ENCODE assay signal across 17 cellular contexts in the genomic region with DNA sequence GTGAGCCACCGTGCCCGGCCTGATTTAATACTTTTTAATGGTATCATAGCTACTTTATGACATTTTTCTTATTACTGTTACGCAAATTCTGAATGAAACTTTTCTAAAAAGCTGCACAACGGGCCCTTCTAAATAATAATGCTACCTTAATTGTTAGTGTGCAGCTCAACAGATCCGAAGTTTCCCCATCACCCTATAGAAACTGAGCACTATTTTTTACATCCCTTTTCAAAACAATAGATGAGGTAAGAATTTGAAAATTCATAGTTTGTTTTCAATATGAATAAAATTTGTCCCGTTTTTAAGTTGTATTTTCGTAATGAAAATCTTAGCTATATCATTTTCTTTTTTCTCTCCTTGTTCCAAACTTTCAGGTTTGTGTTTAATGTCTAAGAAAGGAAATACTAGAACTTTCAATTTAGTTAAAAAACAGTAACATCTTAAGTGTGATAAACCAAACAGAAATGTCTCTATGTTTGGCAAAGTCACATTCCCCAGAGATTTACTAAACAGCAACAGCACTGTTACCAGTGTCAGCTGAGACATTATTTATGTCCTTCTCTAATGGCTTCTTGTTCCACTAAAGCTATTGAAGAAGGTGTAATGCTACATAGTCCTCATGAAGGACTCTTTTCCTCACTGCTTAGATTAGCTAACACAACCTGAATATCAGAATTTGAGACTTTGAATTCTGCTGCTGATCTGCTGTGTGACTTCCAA. TPM values are rescaled to one million over a fixed set of nuclear protein-coding genes. Genes with fewer than 3 reads are reported as not detected.
DNase-seq lines count a peak whose midpoint lies in the region; ATAC-seq and TF ChIP-seq lines count a peak whose summit lies in the region.
"Had no signal": no experiment of that assay in that cellular context is flagged by ENCODE, and none has a peak within 500 bp of the region (broad histone marks: within the 10 kb centered on the region; RNA-seq: fewer than 3 reads in every experiment).

No MANE protein-coding gene starts in this region.

- no peak overlapping the region for H2BK5ac ChIP-seq in mesenchymal stem cell (ENCODE audit: low read depth, low read length, poor library complexity, severe bottlenecking)

- peaks cover 82 to 97% (median 95%) of the 10 kb centered on the region in 3 donors for H3K4me1 Mint-ChIP-seq in CD8-positive, alpha-beta memory T cell
- peaks cover 63% of the 10 kb centered on the region for H3K4me1 Mint-ChIP-seq in activated T-helper 2 cell treated with anti-CD3 and anti-CD28 coated beads, Interferon-gamma antibody, Interleukin-2, Interleukin-4, amounts not matched to agents 10 μg/mL and 5 μg/mL and 100 μg/mL, durations not matched to agents 14 hours and 24 hours and 36 hours (ENCODE audit: low read depth)
- H3K4me1 Mint-ChIP-seq in endodermal cell, result peaks cover 15% of the 10 kb centered on the region

- H2BK120ac ChIP-seq in mesenchymal stem cell (ENCODE audit: low read depth, low read length), result no peak overlapping the region

- intact Hi-C loops in activated T-helper 2 cell treated with anti-CD3 and anti-CD28 coated beads, Interferon-gamma antibody, Interleukin-2, Interleukin-4, amounts not matched to agents 10 μg/mL and 5 μg/mL and 100 μg/mL, durations not matched to agents 14 hours and 24 hours and 36 hours (cut with micrococcal nuclease), result loop anchor here (2.0 kb wide), 1 partner anchor 16 kb away; no protein-coding TSS in a partner anchor

- peak overlapping the region in 6 of 7 donors; percentile 17 to 74 (median 44) for H3K4me3 Mint-ChIP-seq in CD8-positive, alpha-beta memory T cell
- H3K4me3 Mint-ChIP-seq in activated T-helper 2 cell treated with anti-CD3 and anti-CD28 coated beads, Interferon-gamma antibody, Interleukin-2, Interleukin-4, amounts not matched to agents 10 μg/mL and 5 μg/mL and 100 μg/mL, durations not matched to agents 14 hours and 24 hours and 36 hours (ENCODE audit: low read depth), result no peak overlapping the region
- no peak overlapping the region for H3K4me3 Mint-ChIP-seq in endodermal cell
- H3K4me3 Mint-ChIP-seq: activated T-helper 1 cell treated with anti-CD3 and anti-CD28 coated beads, Interleukin-12 subunit alpha, Interleukin-12 subunit beta, Interleukin-2, Interleukin-4 antibody, amounts not matched to agents 30 ng/mL and 10 ng/mL and 1 ng/mL, durations not matched to agents 14 hours and 24 hours and 36 hours had no signal

- H3K14ac ChIP-seq in mesenchymal stem cell (ENCODE audit: low read length in 2 of 2), result no peak overlapping the region

- no peak overlapping the region for H2BK12ac ChIP-seq in mesenchymal stem cell (ENCODE audit: low read length in 2 of 2)

- no peak for TF ChIP-seq POLR2A in upper lobe of left lung (IDR thresholded peaks at IDR 0.05)

- no peak overlapping the region for H4K91ac ChIP-seq in mesenchymal stem cell (ENCODE audit: low read length)

- H3K9ac ChIP-seq in mesenchymal stem cell (ENCODE audit: low read length) (no peak overlapping the region), endodermal cell (ENCODE audit: extremely low read depth, low read length, poor library complexity, severe bottlenecking) (no peak overlapping the region)

- H3K4me2 ChIP-seq in mesenchymal stem cell (ENCODE audit: low read length, poor library complexity, severe bottlenecking), result no peak overlapping the region

- no peaks in the 10 kb centered on the region for H3K9me3 ChIP-seq in CD8-positive, alpha-beta memory T cell (ENCODE audit: low read length)
- H3K9me3 ChIP-seq in mesenchymal stem cell (ENCODE audit: control insufficient read depth, low read length) (no peaks in the 10 kb centered on the region), upper lobe of left lung (no peaks in the 10 kb centered on the region), endodermal cell (ENCODE audit: control insufficient read depth, low read length) (no peaks in the 10 kb centered on the region), HAP-1 (no peaks in the 10 kb centered on the region)
- H3K9me3 ChIP-seq: uterus had no signal

- H2AK5ac ChIP-seq in mesenchymal stem cell (ENCODE audit: low read length, severe bottlenecking), result no peak overlapping the region

- H3K27ac Mint-ChIP-seq in CD8-positive, alpha-beta memory T cell, result peak overlapping the region; percentile 1 to 84 (median 49)
- H3K27ac Mint-ChIP-seq in activated T-helper 2 cell treated with anti-CD3 and anti-CD28 coated beads, Interferon-gamma antibody, Interleukin-2, Interleukin-4, amounts not matched to agents 10 μg/mL and 5 μg/mL and 100 μg/mL, durations not matched to agents 14 hours and 24 hours and 36 hours, result peak overlapping the region; percentile 27
- no peak overlapping the region for H3K27ac Mint-ChIP-seq in endodermal cell
- H3K27ac Mint-ChIP-seq: activated T-helper 1 cell treated with anti-CD3 and anti-CD28 coated beads, Interleukin-12 subunit alpha, Interleukin-12 subunit beta, Interleukin-2, Interleukin-4 antibody, amounts not matched to agents 30 ng/mL and 10 ng/mL and 1 ng/mL, durations not matched to agents 14 hours and 24 hours and 36 hours had no signal

- H3K4me3 ChIP-seq in CD8-positive, alpha-beta memory T cell (ENCODE audit: low read length), result no peak overlapping the region
- no peak overlapping the region for H3K4me3 ChIP-seq in mesenchymal stem cell (ENCODE audit: insufficient read depth in 1 of 2, low read depth in 1 of 2, low read length in 2 of 2)
- H3K4me3 ChIP-seq in upper lobe of left lung, result no peak overlapping the region
- H3K4me3 ChIP-seq in endodermal cell (ENCODE audit: low read length), result no peak overlapping the region
- H3K4me3 ChIP-seq in HAP-1, result no peak overlapping the region
- H3K4me3 ChIP-seq: uterus had no signal

- TF ChIP-seq CTCF in upper lobe of left lung (IDR thresholded peaks at IDR 0.05), result no peak
- no peak for TF ChIP-seq CTCF in endodermal cell (conservative IDR thresholded peaks at IDR 0.05)

- no peaks in the 10 kb centered on the region for H3K9me3 Mint-ChIP-seq in CD8-positive, alpha-beta memory T cell
- no peaks in the 10 kb centered on the region for H3K9me3 Mint-ChIP-seq in activated T-helper 2 cell treated with anti-CD3 and anti-CD28 coated beads, Interferon-gamma antibody, Interleukin-2, Interleukin-4, amounts not matched to agents 10 μg/mL and 5 μg/mL and 100 μg/mL, durations not matched to agents 14 hours and 24 hours and 36 hours
- H3K9me3 Mint-ChIP-seq in endodermal cell, result no peaks in the 10 kb centered on the region
- H3K9me3 Mint-ChIP-seq: activated T-helper 1 cell treated with anti-CD3 and anti-CD28 coated beads, Interleukin-12 subunit alpha, Interleukin-12 subunit beta, Interleukin-2, Interleukin-4 antibody, amounts not matched to agents 30 ng/mL and 10 ng/mL and 1 ng/mL, durations not matched to agents 14 hours and 24 hours and 36 hours had no signal

- peaks cover 13% of the 10 kb centered on the region for H3K79me1 ChIP-seq in mesenchymal stem cell (replicated peaks; ENCODE audit: low read length, poor library complexity, severe bottlenecking)

- CTCF ChIA-PET in CD8-positive, alpha-beta memory T cell (lab: Charles Lee), result interaction anchor here (1.0 to 1.7 kb wide), 3 partner anchors 16 to 44 kb away, joined by 3 to 4 read pairs (median 3); no protein-coding TSS in a partner anchor

- H3K18ac ChIP-seq in mesenchymal stem cell (ENCODE audit: low read depth in 1 of 2, low read length in 2 of 2), result no peak overlapping the region

- no peak overlapping the region for H2AFZ ChIP-seq in mesenchymal stem cell (ENCODE audit: low read depth, low read length)

- H3K36me3 Mint-ChIP-seq in CD8-positive, alpha-beta memory T cell, result peaks cover 1 to 45% (median 2%) of the 10 kb centered on the region in 3 donors
- H3K36me3 Mint-ChIP-seq in activated T-helper 2 cell treated with anti-CD3 and anti-CD28 coated beads, Interferon-gamma antibody, Interleukin-2, Interleukin-4, amounts not matched to agents 10 μg/mL and 5 μg/mL and 100 μg/mL, durations not matched to agents 14 hours and 24 hours and 36 hours (ENCODE audit: low read depth), result peaks cover 49% of the 10 kb centered on the region
- peaks cover 11% of the 10 kb centered on the region for H3K36me3 Mint-ChIP-seq in endodermal cell (ENCODE audit: low read depth)

- no peak overlapping the region for H2BK15ac ChIP-seq in mesenchymal stem cell (ENCODE audit: low read depth, poor library complexity, severe bottlenecking)

- ATAC-seq in upper lobe of left lung (ENCODE audit: low FRiP score in 2 of 2), result no peak
- ATAC-seq: sciatic nerve had no signal

- H4K8ac ChIP-seq in mesenchymal stem cell (ENCODE audit: low read length), result no peak overlapping the region

- H3K27me3 ChIP-seq in CD8-positive, alpha-beta memory T cell (ENCODE audit: insufficient read depth, low read length, poor library complexity, severe bottlenecking), result no peaks in the 10 kb centered on the region
- H3K27me3 ChIP-seq in mesenchymal stem cell (ENCODE audit: control insufficient read depth in 1 of 2, insufficient read depth in 1 of 2, low read length in 2 of 2), result no peaks in the 10 kb centered on the region
- H3K27me3 ChIP-seq in upper lobe of left lung, result no peaks in the 10 kb centered on the region
- H3K27me3 ChIP-seq in endodermal cell (ENCODE audit: control insufficient read depth, insufficient read depth, low read length, poor library complexity, severe bottlenecking), result no peaks in the 10 kb centered on the region
- no peaks in the 10 kb centered on the region for H3K27me3 ChIP-seq in HAP-1 (ENCODE audit: low read depth)
- H3K27me3 ChIP-seq: uterus had no signal

- DNase-seq in NCI-H1417 (lab: John Stamatoyannopoulos, UW) (peak in 2 of 3 experiments; percentile 13 to 72), NCI-H1417 treated with DMSO at 0.1 percent for 48 hours (lab: John Stamatoyannopoulos, UW) (no peak), mesenchymal stem cell (peak; percentile 51), upper lobe of left lung (no peak), endodermal cell (no peak), HAP-1 (ENCODE audit: low spot score in 2 of 2) (no peak)
- no peak for DNase-seq in CD8-positive, alpha-beta memory T cell
- no peak for DNase-seq in activated T-helper 2 cell treated with anti-CD3 and anti-CD28 coated beads, Interferon-gamma antibody, Interleukin-2, Interleukin-4, amounts not matched to agents 10 μg/mL and 5 μg/mL and 100 μg/mL, durations not matched to agents 14 hours and 24 hours and 36 hours (ENCODE audit: low spot score)
- DNase-seq: 8988T; activated CD4-positive, CD25-positive, alpha-beta regulatory T cell treated with anti-CD3 and anti-CD28 coated beads, Interleukin-2, amount 50 U/mL, for 72 hours; aorta; NCI-H146; NCI-H510A treated with DMSO at 0.1 percent for 48 hours; stimulated activated CD4-positive, alpha-beta T cell treated with anti-CD3 and anti-CD28 coated beads, Interleukin-4, amount 100 ng/mL, for 1 hour; uterus had no signal

- in situ Hi-C loops in HAP-1 (cut with MboI; ENCODE audit: low sequenced_read_pairs), result no loop called here

- H3K4me1 ChIP-seq in CD8-positive, alpha-beta memory T cell (ENCODE audit: insufficient read depth, low read length), result peaks cover 52% of the 10 kb centered on the region
- peaks cover 4% of the 10 kb centered on the region for H3K4me1 ChIP-seq in mesenchymal stem cell (ENCODE audit: control insufficient read depth, insufficient read depth, low read depth, low read length)
- H3K4me1 ChIP-seq in upper lobe of left lung, result peaks cover 0 to 7% (median 2%) of the 10 kb centered on the region in 4 donors
- H3K4me1 ChIP-seq in endodermal cell (ENCODE audit: control insufficient read depth, insufficient read depth, low read length), result no peaks in the 10 kb centered on the region
- peaks cover 4% of the 10 kb centered on the region; the same call in 1 of the 2 replicates for H3K4me1 ChIP-seq in HAP-1
- H3K4me1 ChIP-seq: uterus had no signal

- no peak overlapping the region for H3K23ac ChIP-seq in mesenchymal stem cell (ENCODE audit: low read length in 2 of 2)

- WGBS in mesenchymal stem cell, result 57% methylated on average over 4 of the region's 7 CpGs
- WGBS in upper lobe of left lung, 2 donors, result 77 to 84% methylated on average over 7 of the region's 7 CpGs
- WGBS in endodermal cell (ENCODE audit: insufficient coverage in 1 of 2, insufficient read length in 1 of 2), 2 experiments, result 67 to 74% methylated on average over 3 to 5 of the region's 7 CpGs

- POLR2A ChIA-PET in CD8-positive, alpha-beta memory T cell (lab: Charles Lee), result interaction anchor here (0.6 to 1.6 kb wide), 2 partner anchors 23 kb away, joined by 3 read pairs; a partner anchor contains a TSS

- H3K36me3 ChIP-seq in CD8-positive, alpha-beta memory T cell (ENCODE audit: insufficient read depth, low read length), result peaks cover 2% of the 10 kb centered on the region
- peaks cover 4 to 7% of the 10 kb centered on the region in 2 experiments for H3K36me3 ChIP-seq in mesenchymal stem cell (ENCODE audit: control insufficient read depth in 1 of 2, insufficient read depth in 2 of 2, low read depth in 1 of 2, low read length in 2 of 2)
- H3K36me3 ChIP-seq in upper lobe of left lung, result no peaks in the 10 kb centered on the region
- peaks cover 5% of the 10 kb centered on the region for H3K36me3 ChIP-seq in endodermal cell (ENCODE audit: control insufficient read depth, insufficient read depth, low read length)
- H3K36me3 ChIP-seq in HAP-1 (replicated peaks), result no peaks in the 10 kb centered on the region
- H3K36me3 ChIP-seq: uterus had no signal

- H3K27ac ChIP-seq in CD8-positive, alpha-beta memory T cell (ENCODE audit: low read depth, low read length), result no peak overlapping the region
- H3K27ac ChIP-seq in mesenchymal stem cell (ENCODE audit: low read length, poor library complexity, severe bottlenecking), result no peak overlapping the region
- H3K27ac ChIP-seq in upper lobe of left lung, result no peak overlapping the region
- H3K27ac ChIP-seq in endodermal cell (ENCODE audit: low read depth, low read length), result no peak overlapping the region
- H3K27ac ChIP-seq: uterus had no signal

- TF ChIP-seq EP300 in upper lobe of left lung (IDR thresholded peaks at IDR 0.05), result no peak

- no peak overlapping the region for H3K4ac ChIP-seq in mesenchymal stem cell (ENCODE audit: low read depth in 1 of 2, low read length in 2 of 2)

- no peaks in the 10 kb centered on the region for H3K27me3 Mint-ChIP-seq in CD8-positive, alpha-beta memory T cell
- no peaks in the 10 kb centered on the region for H3K27me3 Mint-ChIP-seq in activated T-helper 2 cell treated with anti-CD3 and anti-CD28 coated beads, Interferon-gamma antibody, Interleukin-2, Interleukin-4, amounts not matched to agents 10 μg/mL and 5 μg/mL and 100 μg/mL, durations not matched to agents 14 hours and 24 hours and 36 hours (ENCODE audit: low read depth)
- no peaks in the 10 kb centered on the region for H3K27me3 Mint-ChIP-seq in endodermal cell (ENCODE audit: insufficient read depth)

RNA-seq across cellular contexts. Expression of a gene that starts 22.9 kb away (rescaled TPM):
- 100 to 1,000 TPM; 252 to 253 TPM for total RNA-seq in CD8-positive, alpha-beta memory T cell
- polyA plus RNA-seq in CD8-positive, alpha-beta memory T cell, result 185 TPM
- 285 and 294 TPM in 2 replicates for total RNA-seq in activated T-helper 2 cell treated with anti-CD3 and anti-CD28 coated beads, Interferon-gamma antibody, Interleukin-2, Interleukin-4, amounts not matched to agents 10 μg/mL and 5 μg/mL and 100 μg/mL, durations not matched to agents 14 hours and 24 hours and 36 hours
- 47.4 TPM for polyA plus RNA-seq in mesenchymal stem cell (2013, experiment 1 of 2)
- 45.1 TPM for polyA plus RNA-seq in mesenchymal stem cell (2013, experiment 2 of 2)
- total RNA-seq in upper lobe of left lung (10 to 100 TPM; 16.8 to 61.2 (median 23.7) TPM), endodermal cell (10 to 100 TPM; 67.4 to 74.6 TPM)
- 73.5 TPM for polyA plus RNA-seq in endodermal cell (2013, experiment 1 of 2)
- 78.8 TPM for polyA plus RNA-seq in endodermal cell (2013, experiment 2 of 2)

Comparison
In these comparisons a context has a peak if more than half of its experiments do, and no peak if none do; other contexts are left out.
1. DNase-seq: peak in NCI-H1417 (2 of 3) and mesenchymal stem cell (single experiment); none in NCI-H1417 treated with DMSO at 0.1 percent for 48 hours (single experiment), CD8-positive, alpha-beta memory T cell (0 of 5), activated T-helper 2 cell treated with anti-CD3 and anti-CD28 coated beads, Interferon-gamma antibody, Interleukin-2, Interleukin-4, amounts not matched to agents 10 μg/mL and 5 μg/mL and 100 μg/mL, durations not matched to agents 14 hours and 24 hours and 36 hours (single experiment), upper lobe of left lung (0 of 2), endodermal cell (single experiment) and HAP-1 (0 of 2).
2. H3K4me3 Mint-ChIP-seq: peak in CD8-positive, alpha-beta memory T cell (6 of 7); none in activated T-helper 2 cell treated with anti-CD3 and anti-CD28 coated beads, Interferon-gamma antibody, Interleukin-2, Interleukin-4, amounts not matched to agents 10 μg/mL and 5 μg/mL and 100 μg/mL, durations not matched to agents 14 hours and 24 hours and 36 hours (single experiment) and endodermal cell (single experiment).